In the genomic region with DNA sequence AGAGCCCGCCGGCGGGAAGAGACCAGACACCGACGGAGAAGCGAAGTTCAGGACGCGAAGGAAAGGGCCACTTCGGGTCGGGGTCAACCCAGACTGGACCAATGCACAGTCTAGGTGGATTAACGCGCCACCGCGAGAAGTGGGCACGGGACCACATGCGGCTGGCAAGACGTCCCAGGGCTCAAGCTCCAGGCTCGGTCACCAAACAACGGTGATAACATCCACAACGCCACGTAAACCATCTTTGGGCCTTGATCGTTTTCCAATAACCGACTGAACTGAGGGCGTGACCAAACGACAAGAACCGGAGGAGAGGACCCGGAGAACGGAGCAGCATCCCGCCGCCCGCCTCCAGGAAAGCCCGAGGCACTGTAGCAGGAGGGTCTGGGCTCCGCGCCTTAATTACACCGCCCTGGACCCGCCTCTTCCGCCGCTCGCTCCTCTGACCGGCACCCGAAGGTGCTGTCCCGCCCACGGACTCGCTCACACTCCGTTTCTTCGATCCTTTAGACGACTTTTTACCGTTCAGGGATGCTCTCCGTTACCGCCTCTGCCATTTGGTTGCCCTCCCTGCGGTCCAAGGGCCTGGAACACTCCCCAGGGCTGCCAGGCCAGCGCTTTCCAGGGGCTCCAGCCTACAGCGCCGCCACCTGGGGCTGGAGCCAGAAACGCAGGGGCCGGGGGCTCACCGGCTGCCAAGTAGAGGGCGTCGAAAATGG, we compare ENCODE assay signal across 1 cellular context.
TF ChIP-seq lines count a peak whose summit lies in the region.

No MANE protein-coding gene starts in this region.

TF ChIP-seq in A549, 52 proteins besides CTCF, POLR2A, EP300 and RAD21 (continued from another document):
- no peak for TF ChIP-seq TFCP2L1 (CRISPR knock-in tag; IDR thresholded peaks at IDR 0.05)
- no peak for TF ChIP-seq KDM1A (IDR thresholded peaks at IDR 0.05; ENCODE audit: low read depth)
- no peak for TF ChIP-seq EHF (CRISPR knock-in tag; IDR thresholded peaks at IDR 0.05)
- TF ChIP-seq EHMT2 (IDR thresholded peaks at IDR 0.05; ENCODE audit: low read depth): no peak
- peak; percentile 70 for TF ChIP-seq CHD2 (IDR thresholded peaks at IDR 0.05; ENCODE audit: low read length, partially characterized antibody)
- TF ChIP-seq JUN (IDR thresholded peaks at IDR 0.05): peak in 1 of 2 experiments; percentile 57; a peak in 3 of 5 replicates
- TF ChIP-seq SMC3 (IDR thresholded peaks at IDR 0.05): peak; percentile 42; the same call in 1 of the 3 replicates
- TF ChIP-seq, protein P1, sequence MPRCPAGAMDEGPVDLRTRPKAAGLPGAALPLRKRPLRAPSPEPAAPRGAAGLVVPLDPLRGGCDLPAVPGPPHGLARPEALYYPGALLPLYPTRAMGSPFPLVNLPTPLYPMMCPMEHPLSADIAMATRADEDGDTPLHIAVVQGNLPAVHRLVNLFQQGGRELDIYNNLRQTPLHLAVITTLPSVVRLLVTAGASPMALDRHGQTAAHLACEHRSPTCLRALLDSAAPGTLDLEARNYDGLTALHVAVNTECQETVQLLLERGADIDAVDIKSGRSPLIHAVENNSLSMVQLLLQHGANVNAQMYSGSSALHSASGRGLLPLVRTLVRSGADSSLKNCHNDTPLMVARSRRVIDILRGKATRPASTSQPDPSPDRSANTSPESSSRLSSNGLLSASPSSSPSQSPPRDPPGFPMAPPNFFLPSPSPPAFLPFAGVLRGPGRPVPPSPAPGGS (IDR thresholded peaks at IDR 0.05): peak; percentile 45; the same call in 1 of the 3 replicates
- TF ChIP-seq, protein P2, sequence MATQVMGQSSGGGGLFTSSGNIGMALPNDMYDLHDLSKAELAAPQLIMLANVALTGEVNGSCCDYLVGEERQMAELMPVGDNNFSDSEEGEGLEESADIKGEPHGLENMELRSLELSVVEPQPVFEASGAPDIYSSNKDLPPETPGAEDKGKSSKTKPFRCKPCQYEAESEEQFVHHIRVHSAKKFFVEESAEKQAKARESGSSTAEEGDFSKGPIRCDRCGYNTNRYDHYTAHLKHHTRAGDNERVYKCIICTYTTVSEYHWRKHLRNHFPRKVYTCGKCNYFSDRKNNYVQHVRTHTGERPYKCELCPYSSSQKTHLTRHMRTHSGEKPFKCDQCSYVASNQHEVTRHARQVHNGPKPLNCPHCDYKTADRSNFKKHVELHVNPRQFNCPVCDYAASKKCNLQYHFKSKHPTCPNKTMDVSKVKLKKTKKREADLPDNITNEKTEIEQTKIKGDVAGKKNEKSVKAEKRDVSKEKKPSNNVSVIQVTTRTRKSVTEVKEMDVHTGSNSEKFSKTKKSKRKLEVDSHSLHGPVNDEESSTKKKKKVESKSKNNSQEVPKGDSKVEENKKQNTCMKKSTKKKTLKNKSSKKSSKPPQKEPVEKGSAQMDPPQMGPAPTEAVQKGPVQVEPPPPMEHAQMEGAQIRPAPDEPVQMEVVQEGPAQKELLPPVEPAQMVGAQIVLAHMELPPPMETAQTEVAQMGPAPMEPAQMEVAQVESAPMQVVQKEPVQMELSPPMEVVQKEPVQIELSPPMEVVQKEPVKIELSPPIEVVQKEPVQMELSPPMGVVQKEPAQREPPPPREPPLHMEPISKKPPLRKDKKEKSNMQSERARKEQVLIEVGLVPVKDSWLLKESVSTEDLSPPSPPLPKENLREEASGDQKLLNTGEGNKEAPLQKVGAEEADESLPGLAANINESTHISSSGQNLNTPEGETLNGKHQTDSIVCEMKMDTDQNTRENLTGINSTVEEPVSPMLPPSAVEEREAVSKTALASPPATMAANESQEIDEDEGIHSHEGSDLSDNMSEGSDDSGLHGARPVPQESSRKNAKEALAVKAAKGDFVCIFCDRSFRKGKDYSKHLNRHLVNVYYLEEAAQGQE (IDR thresholded peaks at IDR 0.05): peak; percentile 57
- no peak for TF ChIP-seq HOXB5 (CRISPR knock-in tag; IDR thresholded peaks at IDR 0.05)
- no peak for TF ChIP-seq NR3C1 (IDR thresholded peaks at IDR 0.05)
- TF ChIP-seq, protein P3, sequence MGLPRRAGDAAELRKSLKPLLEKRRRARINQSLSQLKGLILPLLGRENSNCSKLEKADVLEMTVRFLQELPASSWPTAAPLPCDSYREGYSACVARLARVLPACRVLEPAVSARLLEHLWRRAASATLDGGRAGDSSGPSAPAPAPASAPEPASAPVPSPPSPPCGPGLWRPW (IDR thresholded peaks at IDR 0.05): no peak
